ENCODE assay signal across 1 cellular context in genomic region chr12:6507102-6507998, GRCh38.
TF ChIP-seq lines count a peak whose summit lies in the region.

No MANE protein-coding gene starts in this region.

TF ChIP-seq in GM12878, 131 proteins besides CTCF, POLR2A, EP300 and RAD21:
- TF ChIP-seq RAD51 (IDR thresholded peaks at IDR 0.05) (no peak), GATAD2B (conservative IDR thresholded peaks at IDR 0.05; ENCODE audit: low read depth) (no peak), ATF7 (IDR thresholded peaks at IDR 0.05; ENCODE audit: low read depth) (no peak), HCFC1 (IDR thresholded peaks at IDR 0.05; ENCODE audit: low read length) (no peak), CBX5 (IDR thresholded peaks at IDR 0.05; ENCODE audit: low read depth) (no peak)
- TF ChIP-seq, protein P1, sequence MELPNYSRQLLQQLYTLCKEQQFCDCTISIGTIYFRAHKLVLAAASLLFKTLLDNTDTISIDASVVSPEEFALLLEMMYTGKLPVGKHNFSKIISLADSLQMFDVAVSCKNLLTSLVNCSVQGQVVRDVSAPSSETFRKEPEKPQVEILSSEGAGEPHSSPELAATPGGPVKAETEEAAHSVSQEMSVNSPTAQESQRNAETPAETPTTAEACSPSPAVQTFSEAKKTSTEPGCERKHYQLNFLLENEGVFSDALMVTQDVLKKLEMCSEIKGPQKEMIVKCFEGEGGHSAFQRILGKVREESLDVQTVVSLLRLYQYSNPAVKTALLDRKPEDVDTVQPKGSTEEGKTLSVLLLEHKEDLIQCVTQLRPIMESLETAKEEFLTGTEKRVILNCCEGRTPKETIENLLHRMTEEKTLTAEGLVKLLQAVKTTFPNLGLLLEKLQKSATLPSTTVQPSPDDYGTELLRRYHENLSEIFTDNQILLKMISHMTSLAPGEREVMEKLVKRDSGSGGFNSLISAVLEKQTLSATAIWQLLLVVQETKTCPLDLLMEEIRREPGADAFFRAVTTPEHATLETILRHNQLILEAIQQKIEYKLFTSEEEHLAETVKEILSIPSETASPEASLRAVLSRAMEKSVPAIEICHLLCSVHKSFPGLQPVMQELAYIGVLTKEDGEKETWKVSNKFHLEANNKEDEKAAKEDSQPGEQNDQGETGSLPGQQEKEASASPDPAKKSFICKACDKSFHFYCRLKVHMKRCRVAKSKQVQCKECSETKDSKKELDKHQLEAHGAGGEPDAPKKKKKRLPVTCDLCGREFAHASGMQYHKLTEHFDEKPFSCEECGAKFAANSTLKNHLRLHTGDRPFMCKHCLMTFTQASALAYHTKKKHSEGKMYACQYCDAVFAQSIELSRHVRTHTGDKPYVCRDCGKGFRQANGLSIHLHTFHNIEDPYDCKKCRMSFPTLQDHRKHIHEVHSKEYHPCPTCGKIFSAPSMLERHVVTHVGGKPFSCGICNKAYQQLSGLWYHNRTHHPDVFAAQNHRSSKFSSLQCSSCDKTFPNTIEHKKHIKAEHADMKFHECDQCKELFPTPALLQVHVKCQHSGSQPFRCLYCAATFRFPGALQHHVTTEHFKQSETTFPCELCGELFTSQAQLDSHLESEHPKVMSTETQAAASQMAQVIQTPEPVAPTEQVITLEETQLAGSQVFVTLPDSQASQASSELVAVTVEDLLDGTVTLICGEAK (IDR thresholded peaks at IDR 0.05; ENCODE audit: borderline replicate concordance), result no peak
TF ChIP-seq in GM12878: peak in this region for 0.
